In the genomic region with DNA sequence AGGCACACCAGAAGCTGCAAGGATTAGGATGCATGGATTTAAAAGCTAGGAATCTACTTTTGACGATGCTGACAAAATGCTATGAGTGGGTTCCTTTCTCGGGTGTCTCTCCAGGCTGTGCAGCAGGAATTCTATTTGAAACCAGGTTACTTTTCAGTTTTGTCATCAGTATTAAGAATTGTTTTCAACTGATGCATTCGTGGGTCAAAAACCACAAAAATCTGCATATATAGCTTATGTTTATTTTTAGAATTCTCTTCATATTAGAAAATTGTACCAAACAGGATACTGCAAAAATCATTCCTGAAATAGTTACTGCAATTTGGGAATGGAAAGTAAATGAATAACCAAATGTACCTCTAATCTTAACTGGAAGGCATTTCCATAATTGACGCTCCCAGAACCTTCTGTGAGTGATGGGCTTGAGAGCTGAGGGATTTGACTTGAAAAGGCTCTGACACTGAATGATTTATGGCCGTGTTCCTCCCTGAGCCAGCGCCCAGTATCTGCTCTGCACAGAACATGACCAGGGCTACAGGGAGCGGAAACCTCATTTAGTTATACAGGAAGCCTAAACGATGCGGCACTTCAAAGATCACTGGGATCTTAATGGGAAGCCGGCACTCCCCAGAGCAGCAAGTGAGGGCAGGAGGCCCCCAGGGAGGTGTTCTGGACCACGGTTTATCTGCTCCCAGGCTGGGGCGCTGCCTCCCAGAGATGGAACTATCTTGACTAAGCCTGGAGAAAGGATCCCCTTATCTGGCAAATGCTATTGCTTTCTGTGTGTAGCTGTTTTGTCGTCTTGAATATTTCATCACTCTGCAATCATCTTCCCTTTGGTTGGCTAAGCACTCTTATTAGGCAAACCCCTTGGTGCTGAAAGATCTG, we compare ENCODE assay signal across 1 cellular context.
TF ChIP-seq lines count a peak whose summit lies in the region.

No MANE protein-coding gene starts in this region.

TF ChIP-seq in K562, 482 proteins besides CTCF, POLR2A, EP300 and RAD21 (continued from another document and continues in another):
- TF ChIP-seq, protein P1, sequence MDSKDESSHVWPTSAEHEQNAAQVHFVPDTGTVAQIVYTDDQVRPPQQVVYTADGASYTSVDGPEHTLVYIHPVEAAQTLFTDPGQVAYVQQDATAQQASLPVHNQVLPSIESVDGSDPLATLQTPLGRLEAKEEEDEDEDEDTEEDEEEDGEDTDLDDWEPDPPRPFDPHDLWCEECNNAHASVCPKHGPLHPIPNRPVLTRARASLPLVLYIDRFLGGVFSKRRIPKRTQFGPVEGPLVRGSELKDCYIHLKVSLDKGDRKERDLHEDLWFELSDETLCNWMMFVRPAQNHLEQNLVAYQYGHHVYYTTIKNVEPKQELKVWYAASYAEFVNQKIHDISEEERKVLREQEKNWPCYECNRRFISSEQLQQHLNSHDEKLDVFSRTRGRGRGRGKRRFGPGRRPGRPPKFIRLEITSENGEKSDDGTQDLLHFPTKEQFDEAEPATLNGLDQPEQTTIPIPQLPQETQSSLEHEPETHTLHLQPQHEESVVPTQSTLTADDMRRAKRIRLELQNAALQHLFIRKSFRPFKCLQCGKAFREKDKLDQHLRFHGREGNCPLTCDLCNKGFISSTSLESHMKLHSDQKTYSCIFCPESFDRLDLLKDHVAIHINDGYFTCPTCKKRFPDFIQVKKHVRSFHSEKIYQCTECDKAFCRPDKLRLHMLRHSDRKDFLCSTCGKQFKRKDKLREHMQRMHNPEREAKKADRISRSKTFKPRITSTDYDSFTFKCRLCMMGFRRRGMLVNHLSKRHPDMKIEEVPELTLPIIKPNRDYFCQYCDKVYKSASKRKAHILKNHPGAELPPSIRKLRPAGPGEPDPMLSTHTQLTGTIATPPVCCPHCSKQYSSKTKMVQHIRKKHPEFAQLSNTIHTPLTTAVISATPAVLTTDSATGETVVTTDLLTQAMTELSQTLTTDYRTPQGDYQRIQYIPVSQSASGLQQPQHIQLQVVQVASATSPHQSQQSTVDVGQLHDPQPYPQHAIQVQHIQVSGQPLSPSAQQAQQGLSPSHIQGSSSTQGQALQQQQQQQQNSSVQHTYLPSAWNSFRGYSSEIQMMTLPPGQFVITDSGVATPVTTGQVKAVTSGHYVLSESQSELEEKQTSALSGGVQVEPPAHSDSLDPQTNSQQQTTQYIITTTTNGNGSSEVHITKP (IDR thresholded peaks at IDR 0.05; ENCODE audit: partially characterized antibody): no peak
- TF ChIP-seq JUND (IDR thresholded peaks at IDR 0.05; ENCODE audit: borderline replicate concordance, low read depth, low read length): 0 out of 2 replicates have a peak, but pooled peaks have one; percentile 26
- no peak for TF ChIP-seq JUND (tag; IDR thresholded peaks at IDR 0.05; ENCODE audit: borderline replicate concordance, low read depth, low read length)
- peak in 1 of 2 experiments; percentile 34; a peak in 1 of 4 replicates for TF ChIP-seq ARNT (IDR thresholded peaks at IDR 0.05)
- no peak for TF ChIP-seq ZNF41 (CRISPR knock-in tag; conservative IDR thresholded peaks at IDR 0.05)
- no peak for TF ChIP-seq MXI1 (IDR thresholded peaks at IDR 0.05; ENCODE audit: low read depth, low read length)
- 0 out of 2 replicates have a peak, but pooled peaks have one; percentile 26 for TF ChIP-seq ZNF766 (CRISPR knock-in tag; conservative IDR thresholded peaks at IDR 0.05)
- peak; percentile 96; the same call in 1 of the 2 replicates for TF ChIP-seq CC2D1A (IDR thresholded peaks at IDR 0.05)
- TF ChIP-seq, protein P2, sequence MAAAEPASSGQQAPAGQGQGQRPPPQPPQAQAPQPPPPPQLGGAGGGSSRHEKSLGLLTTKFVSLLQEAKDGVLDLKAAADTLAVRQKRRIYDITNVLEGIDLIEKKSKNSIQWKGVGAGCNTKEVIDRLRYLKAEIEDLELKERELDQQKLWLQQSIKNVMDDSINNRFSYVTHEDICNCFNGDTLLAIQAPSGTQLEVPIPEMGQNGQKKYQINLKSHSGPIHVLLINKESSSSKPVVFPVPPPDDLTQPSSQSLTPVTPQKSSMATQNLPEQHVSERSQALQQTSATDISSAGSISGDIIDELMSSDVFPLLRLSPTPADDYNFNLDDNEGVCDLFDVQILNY (CRISPR knock-in tag; IDR thresholded peaks at IDR 0.05): no peak
- TF ChIP-seq SRSF3 (IDR thresholded peaks at IDR 0.05; ENCODE audit: insufficient read depth, low read length): no peak
- peak; percentile 27; the same call in 1 of the 2 replicates for TF ChIP-seq EP400 (IDR thresholded peaks at IDR 0.05)
- no peak for TF ChIP-seq ERF (CRISPR knock-in tag; IDR thresholded peaks at IDR 0.05)
- TF ChIP-seq MYNN (IDR thresholded peaks at IDR 0.05): peak; percentile 38; the same call in 1 of the 2 replicates
- TF ChIP-seq MYNN (CRISPR knock-in tag; IDR thresholded peaks at IDR 0.05): no peak
- TF ChIP-seq SOX6 (IDR thresholded peaks at IDR 0.05): peak; percentile 82
- no peak for TF ChIP-seq MTA1 (IDR thresholded peaks at IDR 0.05; ENCODE audit: borderline replicate concordance)
- TF ChIP-seq, protein P3, sequence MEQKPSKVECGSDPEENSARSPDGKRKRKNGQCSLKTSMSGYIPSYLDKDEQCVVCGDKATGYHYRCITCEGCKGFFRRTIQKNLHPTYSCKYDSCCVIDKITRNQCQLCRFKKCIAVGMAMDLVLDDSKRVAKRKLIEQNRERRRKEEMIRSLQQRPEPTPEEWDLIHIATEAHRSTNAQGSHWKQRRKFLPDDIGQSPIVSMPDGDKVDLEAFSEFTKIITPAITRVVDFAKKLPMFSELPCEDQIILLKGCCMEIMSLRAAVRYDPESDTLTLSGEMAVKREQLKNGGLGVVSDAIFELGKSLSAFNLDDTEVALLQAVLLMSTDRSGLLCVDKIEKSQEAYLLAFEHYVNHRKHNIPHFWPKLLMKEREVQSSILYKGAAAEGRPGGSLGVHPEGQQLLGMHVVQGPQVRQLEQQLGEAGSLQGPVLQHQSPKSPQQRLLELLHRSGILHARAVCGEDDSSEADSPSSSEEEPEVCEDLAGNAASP (IDR thresholded peaks at IDR 0.05): no peak
- no peak; the same call in 1 of the 2 replicates for TF ChIP-seq MBD2 (IDR thresholded peaks at IDR 0.05; ENCODE audit: borderline replicate concordance, low read depth)
- TF ChIP-seq STAT5A (IDR thresholded peaks at IDR 0.05; ENCODE audit: borderline replicate concordance, low read length): peak; percentile 85
- TF ChIP-seq C11orf30 (IDR thresholded peaks at IDR 0.05; ENCODE audit: low read depth): no peak
- no peak for TF ChIP-seq FOXK1 (CRISPR knock-in tag; IDR thresholded peaks at IDR 0.05; ENCODE audit: borderline replicate concordance)
- no peak for TF ChIP-seq KLF6 (CRISPR knock-in tag; IDR thresholded peaks at IDR 0.05; ENCODE audit: borderline replicate concordance)
- TF ChIP-seq MAFF (IDR thresholded peaks at IDR 0.05; ENCODE audit: low read length): no peak
- TF ChIP-seq, protein P4, sequence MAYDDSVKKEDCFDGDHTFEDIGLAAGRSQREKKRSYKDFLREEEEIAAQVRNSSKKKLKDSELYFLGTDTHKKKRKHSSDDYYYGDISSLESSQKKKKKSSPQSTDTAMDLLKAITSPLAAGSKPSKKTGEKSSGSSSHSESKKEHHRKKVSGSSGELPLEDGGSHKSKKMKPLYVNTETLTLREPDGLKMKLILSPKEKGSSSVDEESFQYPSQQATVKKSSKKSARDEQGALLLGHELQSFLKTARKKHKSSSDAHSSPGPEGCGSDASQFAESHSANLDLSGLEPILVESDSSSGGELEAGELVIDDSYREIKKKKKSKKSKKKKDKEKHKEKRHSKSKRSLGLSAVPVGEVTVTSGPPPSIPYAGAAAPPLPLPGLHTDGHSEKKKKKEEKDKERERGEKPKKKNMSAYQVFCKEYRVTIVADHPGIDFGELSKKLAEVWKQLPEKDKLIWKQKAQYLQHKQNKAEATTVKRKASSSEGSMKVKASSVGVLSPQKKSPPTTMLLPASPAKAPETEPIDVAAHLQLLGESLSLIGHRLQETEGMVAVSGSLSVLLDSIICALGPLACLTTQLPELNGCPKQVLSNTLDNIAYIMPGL (CRISPR knock-in tag; IDR thresholded peaks at IDR 0.05): no peak
- 0 out of 2 replicates have a peak, but pooled peaks have one; percentile 6 for TF ChIP-seq MEF2A (IDR thresholded peaks at IDR 0.05; ENCODE audit: control insufficient read depth, low read depth, low read length)
- TF ChIP-seq SMARCB1 (IDR thresholded peaks at IDR 0.05; ENCODE audit: insufficient read length, low read depth): no peak
- TF ChIP-seq RHOXF2B (CRISPR knock-in tag; conservative IDR thresholded peaks at IDR 0.05): no peak
- TF ChIP-seq HIVEP1 (CRISPR knock-in tag; IDR thresholded peaks at IDR 0.05): no peak
- TF ChIP-seq, protein P5, sequence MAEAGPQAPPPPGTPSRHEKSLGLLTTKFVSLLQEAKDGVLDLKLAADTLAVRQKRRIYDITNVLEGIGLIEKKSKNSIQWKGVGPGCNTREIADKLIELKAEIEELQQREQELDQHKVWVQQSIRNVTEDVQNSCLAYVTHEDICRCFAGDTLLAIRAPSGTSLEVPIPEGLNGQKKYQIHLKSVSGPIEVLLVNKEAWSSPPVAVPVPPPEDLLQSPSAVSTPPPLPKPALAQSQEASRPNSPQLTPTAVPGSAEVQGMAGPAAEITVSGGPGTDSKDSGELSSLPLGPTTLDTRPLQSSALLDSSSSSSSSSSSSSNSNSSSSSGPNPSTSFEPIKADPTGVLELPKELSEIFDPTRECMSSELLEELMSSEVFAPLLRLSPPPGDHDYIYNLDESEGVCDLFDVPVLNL (CRISPR knock-in tag; IDR thresholded peaks at IDR 0.05; ENCODE audit: low read depth): no peak
- TF ChIP-seq PCBP1 (IDR thresholded peaks at IDR 0.05; ENCODE audit: low read depth, low read length, poor library complexity, severe bottlenecking): no peak
- TF ChIP-seq ZNF274 (IDR thresholded peaks at IDR 0.05; ENCODE audit: borderline replicate concordance, low read depth, low read length): no peak
- no peak for TF ChIP-seq KDM2B (CRISPR knock-in tag; IDR thresholded peaks at IDR 0.05)
- no peak for TF ChIP-seq RFX7 (CRISPR knock-in tag; IDR thresholded peaks at IDR 0.05)
- peak; percentile 39 to 40; a peak in 2 of 4 replicates for TF ChIP-seq NRF1 (conservative IDR thresholded peaks at IDR 0.05 in 1 of 2, IDR thresholded peaks at IDR 0.05 in 1 of 2)
- no peak for TF ChIP-seq FOXA1 (IDR thresholded peaks at IDR 0.05; ENCODE audit: borderline replicate concordance)
- TF ChIP-seq LARP7 (IDR thresholded peaks at IDR 0.05): no peak
- no peak for TF ChIP-seq CHD4 (IDR thresholded peaks at IDR 0.05; ENCODE audit: insufficient read depth, insufficient replicate concordance, low read depth, low read length, poor library complexity, severe bottlenecking)
- TF ChIP-seq SNRNP70 (optimal IDR thresholded peaks at IDR 0.05; ENCODE audit: low read depth, low read length): no peak
- TF ChIP-seq SRF (CRISPR knock-in tag; IDR thresholded peaks at IDR 0.05): peak in 1 of 2 experiments; percentile 72; a peak in 1 of 4 replicates
- TF ChIP-seq, protein P6, sequence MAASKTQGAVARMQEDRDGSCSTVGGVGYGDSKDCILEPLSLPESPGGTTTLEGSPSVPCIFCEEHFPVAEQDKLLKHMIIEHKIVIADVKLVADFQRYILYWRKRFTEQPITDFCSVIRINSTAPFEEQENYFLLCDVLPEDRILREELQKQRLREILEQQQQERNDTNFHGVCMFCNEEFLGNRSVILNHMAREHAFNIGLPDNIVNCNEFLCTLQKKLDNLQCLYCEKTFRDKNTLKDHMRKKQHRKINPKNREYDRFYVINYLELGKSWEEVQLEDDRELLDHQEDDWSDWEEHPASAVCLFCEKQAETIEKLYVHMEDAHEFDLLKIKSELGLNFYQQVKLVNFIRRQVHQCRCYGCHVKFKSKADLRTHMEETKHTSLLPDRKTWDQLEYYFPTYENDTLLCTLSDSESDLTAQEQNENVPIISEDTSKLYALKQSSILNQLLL (CRISPR knock-in tag; IDR thresholded peaks at IDR 0.05; ENCODE audit: borderline replicate concordance): no peak
- TF ChIP-seq, protein P7, sequence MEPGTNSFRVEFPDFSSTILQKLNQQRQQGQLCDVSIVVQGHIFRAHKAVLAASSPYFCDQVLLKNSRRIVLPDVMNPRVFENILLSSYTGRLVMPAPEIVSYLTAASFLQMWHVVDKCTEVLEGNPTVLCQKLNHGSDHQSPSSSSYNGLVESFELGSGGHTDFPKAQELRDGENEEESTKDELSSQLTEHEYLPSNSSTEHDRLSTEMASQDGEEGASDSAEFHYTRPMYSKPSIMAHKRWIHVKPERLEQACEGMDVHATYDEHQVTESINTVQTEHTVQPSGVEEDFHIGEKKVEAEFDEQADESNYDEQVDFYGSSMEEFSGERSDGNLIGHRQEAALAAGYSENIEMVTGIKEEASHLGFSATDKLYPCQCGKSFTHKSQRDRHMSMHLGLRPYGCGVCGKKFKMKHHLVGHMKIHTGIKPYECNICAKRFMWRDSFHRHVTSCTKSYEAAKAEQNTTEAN (CRISPR knock-in tag; IDR thresholded peaks at IDR 0.05): no peak
- TF ChIP-seq ZNF174 (CRISPR knock-in tag; IDR thresholded peaks at IDR 0.05): no peak
- peak; percentile 87 for TF ChIP-seq CEBPB (tag; IDR thresholded peaks at IDR 0.05)
- no peak for TF ChIP-seq ZNF444 (CRISPR knock-in tag; IDR thresholded peaks at IDR 0.05)
- no peak for TF ChIP-seq CCAR2 (IDR thresholded peaks at IDR 0.05; ENCODE audit: low read depth, low read length)
- TF ChIP-seq, protein P8, sequence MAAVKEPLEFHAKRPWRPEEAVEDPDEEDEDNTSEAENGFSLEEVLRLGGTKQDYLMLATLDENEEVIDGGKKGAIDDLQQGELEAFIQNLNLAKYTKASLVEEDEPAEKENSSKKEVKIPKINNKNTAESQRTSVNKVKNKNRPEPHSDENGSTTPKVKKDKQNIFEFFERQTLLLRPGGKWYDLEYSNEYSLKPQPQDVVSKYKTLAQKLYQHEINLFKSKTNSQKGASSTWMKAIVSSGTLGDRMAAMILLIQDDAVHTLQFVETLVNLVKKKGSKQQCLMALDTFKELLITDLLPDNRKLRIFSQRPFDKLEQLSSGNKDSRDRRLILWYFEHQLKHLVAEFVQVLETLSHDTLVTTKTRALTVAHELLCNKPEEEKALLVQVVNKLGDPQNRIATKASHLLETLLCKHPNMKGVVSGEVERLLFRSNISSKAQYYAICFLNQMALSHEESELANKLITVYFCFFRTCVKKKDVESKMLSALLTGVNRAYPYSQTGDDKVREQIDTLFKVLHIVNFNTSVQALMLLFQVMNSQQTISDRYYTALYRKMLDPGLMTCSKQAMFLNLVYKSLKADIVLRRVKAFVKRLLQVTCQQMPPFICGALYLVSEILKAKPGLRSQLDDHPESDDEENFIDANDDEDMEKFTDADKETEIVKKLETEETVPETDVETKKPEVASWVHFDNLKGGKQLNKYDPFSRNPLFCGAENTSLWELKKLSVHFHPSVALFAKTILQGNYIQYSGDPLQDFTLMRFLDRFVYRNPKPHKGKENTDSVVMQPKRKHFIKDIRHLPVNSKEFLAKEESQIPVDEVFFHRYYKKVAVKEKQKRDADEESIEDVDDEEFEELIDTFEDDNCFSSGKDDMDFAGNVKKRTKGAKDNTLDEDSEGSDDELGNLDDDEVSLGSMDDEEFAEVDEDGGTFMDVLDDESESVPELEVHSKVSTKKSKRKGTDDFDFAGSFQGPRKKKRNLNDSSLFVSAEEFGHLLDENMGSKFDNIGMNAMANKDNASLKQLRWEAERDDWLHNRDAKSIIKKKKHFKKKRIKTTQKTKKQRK (IDR thresholded peaks at IDR 0.05; ENCODE audit: borderline replicate concordance, low read depth, low read length): no peak
- TF ChIP-seq RUNX1 (IDR thresholded peaks at IDR 0.05; ENCODE audit: low read depth): peak; percentile 40; the same call in 1 of the 2 replicates
- TF ChIP-seq, protein P9, sequence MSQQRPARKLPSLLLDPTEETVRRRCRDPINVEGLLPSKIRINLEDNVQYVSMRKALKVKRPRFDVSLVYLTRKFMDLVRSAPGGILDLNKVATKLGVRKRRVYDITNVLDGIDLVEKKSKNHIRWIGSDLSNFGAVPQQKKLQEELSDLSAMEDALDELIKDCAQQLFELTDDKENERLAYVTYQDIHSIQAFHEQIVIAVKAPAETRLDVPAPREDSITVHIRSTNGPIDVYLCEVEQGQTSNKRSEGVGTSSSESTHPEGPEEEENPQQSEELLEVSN (IDR thresholded peaks at IDR 0.05; ENCODE audit: borderline replicate concordance in 1 of 2, extremely low read depth in 1 of 2, insufficient read depth in 1 of 2, insufficient read length in 1 of 2, low read depth in 1 of 2, low read length in 1 of 2, poor library complexity in 1 of 2, severe bottlenecking in 1 of 2): no peak
